ENCODE assay signal across 1 cellular context in the genomic region with DNA sequence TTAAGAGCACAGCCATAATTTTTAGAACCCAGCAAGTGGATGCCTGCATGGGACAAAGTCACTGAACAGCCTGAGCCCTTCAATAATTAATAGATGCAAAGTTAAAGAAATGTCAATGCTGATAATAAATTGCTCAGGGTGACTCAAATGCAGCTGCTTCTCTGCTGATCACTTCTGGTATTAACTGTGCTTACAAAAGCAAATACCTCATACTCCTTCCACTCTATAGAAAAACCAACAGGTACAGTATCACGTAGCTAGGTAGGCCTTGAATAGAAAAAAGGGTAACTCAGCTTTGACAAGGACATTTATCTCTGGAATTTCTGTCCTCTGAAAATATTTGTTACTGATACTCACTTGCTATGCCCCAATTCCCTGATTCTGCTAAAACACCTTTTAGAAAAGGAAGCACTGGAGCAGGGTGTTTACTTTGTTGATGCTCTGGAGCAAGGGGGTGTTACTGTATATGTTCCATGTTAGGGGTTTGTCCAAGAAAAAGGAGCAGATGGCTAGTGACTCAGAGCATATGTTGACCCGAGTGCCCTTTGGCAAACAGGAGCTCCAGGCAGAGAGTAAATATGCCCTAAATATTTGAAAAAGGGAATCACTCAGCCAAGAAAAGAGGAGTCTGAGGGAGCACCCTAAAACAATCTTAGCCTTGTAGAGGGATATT.
A peak's percentile ranks its signal among the peaks of the same experiment; 100 is the strongest.
TF ChIP-seq lines count a peak whose summit lies in the region.

No MANE protein-coding gene starts in this region.

TF ChIP-seq in HepG2, 621 proteins besides CTCF, POLR2A, EP300 and RAD21 (continued from another document and continues in another):
- TF ChIP-seq, protein P1, sequence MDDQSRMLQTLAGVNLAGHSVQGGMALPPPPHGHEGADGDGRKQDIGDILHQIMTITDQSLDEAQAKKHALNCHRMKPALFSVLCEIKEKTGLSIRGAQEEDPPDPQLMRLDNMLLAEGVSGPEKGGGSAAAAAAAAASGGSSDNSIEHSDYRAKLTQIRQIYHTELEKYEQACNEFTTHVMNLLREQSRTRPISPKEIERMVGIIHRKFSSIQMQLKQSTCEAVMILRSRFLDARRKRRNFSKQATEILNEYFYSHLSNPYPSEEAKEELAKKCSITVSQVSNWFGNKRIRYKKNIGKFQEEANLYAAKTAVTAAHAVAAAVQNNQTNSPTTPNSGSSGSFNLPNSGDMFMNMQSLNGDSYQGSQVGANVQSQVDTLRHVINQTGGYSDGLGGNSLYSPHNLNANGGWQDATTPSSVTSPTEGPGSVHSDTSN (CRISPR knock-in tag; IDR thresholded peaks at IDR 0.05; ENCODE audit: borderline replicate concordance): no peak
- TF ChIP-seq HOXA3 (CRISPR knock-in tag; IDR thresholded peaks at IDR 0.05): peak; percentile 10; the same call in 1 of the 2 replicates
- TF ChIP-seq, protein P2, sequence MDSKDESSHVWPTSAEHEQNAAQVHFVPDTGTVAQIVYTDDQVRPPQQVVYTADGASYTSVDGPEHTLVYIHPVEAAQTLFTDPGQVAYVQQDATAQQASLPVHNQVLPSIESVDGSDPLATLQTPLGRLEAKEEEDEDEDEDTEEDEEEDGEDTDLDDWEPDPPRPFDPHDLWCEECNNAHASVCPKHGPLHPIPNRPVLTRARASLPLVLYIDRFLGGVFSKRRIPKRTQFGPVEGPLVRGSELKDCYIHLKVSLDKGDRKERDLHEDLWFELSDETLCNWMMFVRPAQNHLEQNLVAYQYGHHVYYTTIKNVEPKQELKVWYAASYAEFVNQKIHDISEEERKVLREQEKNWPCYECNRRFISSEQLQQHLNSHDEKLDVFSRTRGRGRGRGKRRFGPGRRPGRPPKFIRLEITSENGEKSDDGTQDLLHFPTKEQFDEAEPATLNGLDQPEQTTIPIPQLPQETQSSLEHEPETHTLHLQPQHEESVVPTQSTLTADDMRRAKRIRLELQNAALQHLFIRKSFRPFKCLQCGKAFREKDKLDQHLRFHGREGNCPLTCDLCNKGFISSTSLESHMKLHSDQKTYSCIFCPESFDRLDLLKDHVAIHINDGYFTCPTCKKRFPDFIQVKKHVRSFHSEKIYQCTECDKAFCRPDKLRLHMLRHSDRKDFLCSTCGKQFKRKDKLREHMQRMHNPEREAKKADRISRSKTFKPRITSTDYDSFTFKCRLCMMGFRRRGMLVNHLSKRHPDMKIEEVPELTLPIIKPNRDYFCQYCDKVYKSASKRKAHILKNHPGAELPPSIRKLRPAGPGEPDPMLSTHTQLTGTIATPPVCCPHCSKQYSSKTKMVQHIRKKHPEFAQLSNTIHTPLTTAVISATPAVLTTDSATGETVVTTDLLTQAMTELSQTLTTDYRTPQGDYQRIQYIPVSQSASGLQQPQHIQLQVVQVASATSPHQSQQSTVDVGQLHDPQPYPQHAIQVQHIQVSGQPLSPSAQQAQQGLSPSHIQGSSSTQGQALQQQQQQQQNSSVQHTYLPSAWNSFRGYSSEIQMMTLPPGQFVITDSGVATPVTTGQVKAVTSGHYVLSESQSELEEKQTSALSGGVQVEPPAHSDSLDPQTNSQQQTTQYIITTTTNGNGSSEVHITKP (CRISPR knock-in tag; IDR thresholded peaks at IDR 0.05; ENCODE audit: low read depth): 0 out of 2 replicates have a peak, but pooled peaks have one; percentile 30
- peak; percentile 61; the same call in 1 of the 2 replicates for TF ChIP-seq MED1 (CRISPR knock-in tag; IDR thresholded peaks at IDR 0.05)
- no peak for TF ChIP-seq ZNF3 (CRISPR knock-in tag; IDR thresholded peaks at IDR 0.05)
- no peak for TF ChIP-seq WIZ (CRISPR knock-in tag; IDR thresholded peaks at IDR 0.05)
- peak; percentile 79; the same call in 1 of the 2 replicates for TF ChIP-seq NFIC (IDR thresholded peaks at IDR 0.05; ENCODE audit: low read length)
- TF ChIP-seq ZNF383 (CRISPR knock-in tag; IDR thresholded peaks at IDR 0.05; ENCODE audit: borderline replicate concordance): no peak
- peak; percentile 65; the same call in 1 of the 2 replicates for TF ChIP-seq DPF2 (CRISPR knock-in tag; IDR thresholded peaks at IDR 0.05; ENCODE audit: borderline replicate concordance, low read depth)
- no peak for TF ChIP-seq MYNN (CRISPR knock-in tag; IDR thresholded peaks at IDR 0.05; ENCODE audit: low read depth)
- peak; percentile 65; the same call in 1 of the 2 replicates for TF ChIP-seq ZMYM4 (CRISPR knock-in tag; IDR thresholded peaks at IDR 0.05)
- TF ChIP-seq, protein P3, sequence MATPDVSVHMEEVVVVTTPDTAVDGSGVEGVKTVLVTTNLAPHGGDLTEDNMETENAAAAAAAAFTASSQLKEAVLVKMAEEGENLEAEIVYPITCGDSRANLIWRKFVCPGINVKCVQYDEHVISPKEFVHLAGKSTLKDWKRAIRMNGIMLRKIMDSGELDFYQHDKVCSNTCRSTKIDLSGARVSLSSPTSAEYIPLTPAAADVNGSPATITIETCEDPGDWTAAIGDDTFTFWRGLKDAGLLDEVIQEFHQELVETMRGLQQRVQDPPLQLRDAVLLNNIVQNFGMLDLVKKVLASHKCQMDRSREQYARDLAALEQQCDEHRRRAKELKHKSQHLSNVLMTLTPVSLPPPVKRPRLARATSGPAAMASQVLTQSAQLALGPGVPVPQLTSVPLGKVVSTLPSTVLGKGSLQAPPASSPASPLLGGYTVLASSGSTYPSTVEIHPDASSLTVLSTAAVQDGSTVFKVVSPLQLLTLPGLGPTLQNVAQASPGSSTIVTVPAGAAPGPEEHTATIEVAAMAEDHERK (CRISPR knock-in tag; IDR thresholded peaks at IDR 0.05; ENCODE audit: low read depth): no peak
- TF ChIP-seq, protein P4, sequence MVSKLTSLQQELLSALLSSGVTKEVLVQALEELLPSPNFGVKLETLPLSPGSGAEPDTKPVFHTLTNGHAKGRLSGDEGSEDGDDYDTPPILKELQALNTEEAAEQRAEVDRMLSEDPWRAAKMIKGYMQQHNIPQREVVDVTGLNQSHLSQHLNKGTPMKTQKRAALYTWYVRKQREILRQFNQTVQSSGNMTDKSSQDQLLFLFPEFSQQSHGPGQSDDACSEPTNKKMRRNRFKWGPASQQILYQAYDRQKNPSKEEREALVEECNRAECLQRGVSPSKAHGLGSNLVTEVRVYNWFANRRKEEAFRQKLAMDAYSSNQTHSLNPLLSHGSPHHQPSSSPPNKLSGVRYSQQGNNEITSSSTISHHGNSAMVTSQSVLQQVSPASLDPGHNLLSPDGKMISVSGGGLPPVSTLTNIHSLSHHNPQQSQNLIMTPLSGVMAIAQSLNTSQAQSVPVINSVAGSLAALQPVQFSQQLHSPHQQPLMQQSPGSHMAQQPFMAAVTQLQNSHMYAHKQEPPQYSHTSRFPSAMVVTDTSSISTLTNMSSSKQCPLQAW (CRISPR knock-in tag; IDR thresholded peaks at IDR 0.05): 0 out of 2 replicates have a peak, but pooled peaks have one; percentile 52
- TF ChIP-seq, protein P5, sequence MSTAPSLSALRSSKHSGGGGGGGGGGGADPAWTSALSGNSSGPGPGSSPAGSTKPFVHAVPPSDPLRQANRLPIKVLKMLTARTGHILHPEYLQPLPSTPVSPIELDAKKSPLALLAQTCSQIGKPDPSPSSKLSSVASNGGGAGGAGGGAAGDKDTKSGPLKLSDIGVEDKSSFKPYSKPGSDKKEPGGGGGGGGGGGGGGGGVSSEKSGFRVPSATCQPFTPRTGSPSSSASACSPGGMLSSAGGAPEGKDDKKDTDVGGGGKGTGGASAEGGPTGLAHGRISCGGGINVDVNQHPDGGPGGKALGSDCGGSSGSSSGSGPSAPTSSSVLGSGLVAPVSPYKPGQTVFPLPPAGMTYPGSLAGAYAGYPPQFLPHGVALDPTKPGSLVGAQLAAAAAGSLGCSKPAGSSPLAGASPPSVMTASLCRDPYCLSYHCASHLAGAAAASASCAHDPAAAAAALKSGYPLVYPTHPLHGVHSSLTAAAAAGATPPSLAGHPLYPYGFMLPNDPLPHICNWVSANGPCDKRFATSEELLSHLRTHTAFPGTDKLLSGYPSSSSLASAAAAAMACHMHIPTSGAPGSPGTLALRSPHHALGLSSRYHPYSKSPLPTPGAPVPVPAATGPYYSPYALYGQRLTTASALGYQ (CRISPR knock-in tag; IDR thresholded peaks at IDR 0.05): peak; percentile 44; the same call in 1 of the 2 replicates
- peak; percentile 18; the same call in 1 of the 2 replicates for TF ChIP-seq RXRA (CRISPR knock-in tag; IDR thresholded peaks at IDR 0.05)
- peak; percentile 71; the same call in 1 of the 2 replicates for TF ChIP-seq ZNF878 (CRISPR knock-in tag; IDR thresholded peaks at IDR 0.05)
- TF ChIP-seq, protein P6, sequence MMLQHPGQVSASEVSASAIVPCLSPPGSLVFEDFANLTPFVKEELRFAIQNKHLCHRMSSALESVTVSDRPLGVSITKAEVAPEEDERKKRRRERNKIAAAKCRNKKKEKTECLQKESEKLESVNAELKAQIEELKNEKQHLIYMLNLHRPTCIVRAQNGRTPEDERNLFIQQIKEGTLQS (CRISPR knock-in tag; IDR thresholded peaks at IDR 0.05): peak; percentile 73
- TF ChIP-seq ZNF263 (CRISPR knock-in tag; IDR thresholded peaks at IDR 0.05): peak; percentile 98
- peak; percentile 74 for TF ChIP-seq PPARG (CRISPR knock-in tag; conservative IDR thresholded peaks at IDR 0.05)
- TF ChIP-seq, protein P7, sequence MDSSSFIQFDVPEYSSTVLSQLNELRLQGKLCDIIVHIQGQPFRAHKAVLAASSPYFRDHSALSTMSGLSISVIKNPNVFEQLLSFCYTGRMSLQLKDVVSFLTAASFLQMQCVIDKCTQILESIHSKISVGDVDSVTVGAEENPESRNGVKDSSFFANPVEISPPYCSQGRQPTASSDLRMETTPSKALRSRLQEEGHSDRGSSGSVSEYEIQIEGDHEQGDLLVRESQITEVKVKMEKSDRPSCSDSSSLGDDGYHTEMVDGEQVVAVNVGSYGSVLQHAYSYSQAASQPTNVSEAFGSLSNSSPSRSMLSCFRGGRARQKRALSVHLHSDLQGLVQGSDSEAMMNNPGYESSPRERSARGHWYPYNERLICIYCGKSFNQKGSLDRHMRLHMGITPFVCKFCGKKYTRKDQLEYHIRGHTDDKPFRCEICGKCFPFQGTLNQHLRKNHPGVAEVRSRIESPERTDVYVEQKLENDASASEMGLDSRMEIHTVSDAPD (CRISPR knock-in tag; IDR thresholded peaks at IDR 0.05): no peak
- TF ChIP-seq, protein P8, sequence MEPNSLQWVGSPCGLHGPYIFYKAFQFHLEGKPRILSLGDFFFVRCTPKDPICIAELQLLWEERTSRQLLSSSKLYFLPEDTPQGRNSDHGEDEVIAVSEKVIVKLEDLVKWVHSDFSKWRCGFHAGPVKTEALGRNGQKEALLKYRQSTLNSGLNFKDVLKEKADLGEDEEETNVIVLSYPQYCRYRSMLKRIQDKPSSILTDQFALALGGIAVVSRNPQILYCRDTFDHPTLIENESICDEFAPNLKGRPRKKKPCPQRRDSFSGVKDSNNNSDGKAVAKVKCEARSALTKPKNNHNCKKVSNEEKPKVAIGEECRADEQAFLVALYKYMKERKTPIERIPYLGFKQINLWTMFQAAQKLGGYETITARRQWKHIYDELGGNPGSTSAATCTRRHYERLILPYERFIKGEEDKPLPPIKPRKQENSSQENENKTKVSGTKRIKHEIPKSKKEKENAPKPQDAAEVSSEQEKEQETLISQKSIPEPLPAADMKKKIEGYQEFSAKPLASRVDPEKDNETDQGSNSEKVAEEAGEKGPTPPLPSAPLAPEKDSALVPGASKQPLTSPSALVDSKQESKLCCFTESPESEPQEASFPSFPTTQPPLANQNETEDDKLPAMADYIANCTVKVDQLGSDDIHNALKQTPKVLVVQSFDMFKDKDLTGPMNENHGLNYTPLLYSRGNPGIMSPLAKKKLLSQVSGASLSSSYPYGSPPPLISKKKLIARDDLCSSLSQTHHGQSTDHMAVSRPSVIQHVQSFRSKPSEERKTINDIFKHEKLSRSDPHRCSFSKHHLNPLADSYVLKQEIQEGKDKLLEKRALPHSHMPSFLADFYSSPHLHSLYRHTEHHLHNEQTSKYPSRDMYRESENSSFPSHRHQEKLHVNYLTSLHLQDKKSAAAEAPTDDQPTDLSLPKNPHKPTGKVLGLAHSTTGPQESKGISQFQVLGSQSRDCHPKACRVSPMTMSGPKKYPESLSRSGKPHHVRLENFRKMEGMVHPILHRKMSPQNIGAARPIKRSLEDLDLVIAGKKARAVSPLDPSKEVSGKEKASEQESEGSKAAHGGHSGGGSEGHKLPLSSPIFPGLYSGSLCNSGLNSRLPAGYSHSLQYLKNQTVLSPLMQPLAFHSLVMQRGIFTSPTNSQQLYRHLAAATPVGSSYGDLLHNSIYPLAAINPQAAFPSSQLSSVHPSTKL (CRISPR knock-in tag; IDR thresholded peaks at IDR 0.05): peak; percentile 97
- TF ChIP-seq NFKBIZ (CRISPR knock-in tag; IDR thresholded peaks at IDR 0.05): no peak
- peak; percentile 95 for TF ChIP-seq GATAD2A (CRISPR knock-in tag; IDR thresholded peaks at IDR 0.05)
- no peak for TF ChIP-seq ZNF615 (CRISPR knock-in tag; IDR thresholded peaks at IDR 0.05; ENCODE audit: borderline replicate concordance)
- TF ChIP-seq, protein P9, sequence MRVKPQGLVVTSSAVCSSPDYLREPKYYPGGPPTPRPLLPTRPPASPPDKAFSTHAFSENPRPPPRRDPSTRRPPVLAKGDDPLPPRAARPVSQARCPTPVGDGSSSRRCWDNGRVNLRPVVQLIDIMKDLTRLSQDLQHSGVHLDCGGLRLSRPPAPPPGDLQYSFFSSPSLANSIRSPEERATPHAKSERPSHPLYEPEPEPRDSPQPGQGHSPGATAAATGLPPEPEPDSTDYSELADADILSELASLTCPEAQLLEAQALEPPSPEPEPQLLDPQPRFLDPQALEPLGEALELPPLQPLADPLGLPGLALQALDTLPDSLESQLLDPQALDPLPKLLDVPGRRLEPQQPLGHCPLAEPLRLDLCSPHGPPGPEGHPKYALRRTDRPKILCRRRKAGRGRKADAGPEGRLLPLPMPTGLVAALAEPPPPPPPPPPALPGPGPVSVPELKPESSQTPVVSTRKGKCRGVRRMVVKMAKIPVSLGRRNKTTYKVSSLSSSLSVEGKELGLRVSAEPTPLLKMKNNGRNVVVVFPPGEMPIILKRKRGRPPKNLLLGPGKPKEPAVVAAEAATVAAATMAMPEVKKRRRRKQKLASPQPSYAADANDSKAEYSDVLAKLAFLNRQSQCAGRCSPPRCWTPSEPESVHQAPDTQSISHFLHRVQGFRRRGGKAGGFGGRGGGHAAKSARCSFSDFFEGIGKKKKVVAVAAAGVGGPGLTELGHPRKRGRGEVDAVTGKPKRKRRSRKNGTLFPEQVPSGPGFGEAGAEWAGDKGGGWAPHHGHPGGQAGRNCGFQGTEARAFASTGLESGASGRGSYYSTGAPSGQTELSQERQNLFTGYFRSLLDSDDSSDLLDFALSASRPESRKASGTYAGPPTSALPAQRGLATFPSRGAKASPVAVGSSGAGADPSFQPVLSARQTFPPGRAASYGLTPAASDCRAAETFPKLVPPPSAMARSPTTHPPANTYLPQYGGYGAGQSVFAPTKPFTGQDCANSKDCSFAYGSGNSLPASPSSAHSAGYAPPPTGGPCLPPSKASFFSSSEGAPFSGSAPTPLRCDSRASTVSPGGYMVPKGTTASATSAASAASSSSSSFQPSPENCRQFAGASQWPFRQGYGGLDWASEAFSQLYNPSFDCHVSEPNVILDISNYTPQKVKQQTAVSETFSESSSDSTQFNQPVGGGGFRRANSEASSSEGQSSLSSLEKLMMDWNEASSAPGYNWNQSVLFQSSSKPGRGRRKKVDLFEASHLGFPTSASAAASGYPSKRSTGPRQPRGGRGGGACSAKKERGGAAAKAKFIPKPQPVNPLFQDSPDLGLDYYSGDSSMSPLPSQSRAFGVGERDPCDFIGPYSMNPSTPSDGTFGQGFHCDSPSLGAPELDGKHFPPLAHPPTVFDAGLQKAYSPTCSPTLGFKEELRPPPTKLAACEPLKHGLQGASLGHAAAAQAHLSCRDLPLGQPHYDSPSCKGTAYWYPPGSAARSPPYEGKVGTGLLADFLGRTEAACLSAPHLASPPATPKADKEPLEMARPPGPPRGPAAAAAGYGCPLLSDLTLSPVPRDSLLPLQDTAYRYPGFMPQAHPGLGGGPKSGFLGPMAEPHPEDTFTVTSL (CRISPR knock-in tag; IDR thresholded peaks at IDR 0.05; ENCODE audit: borderline replicate concordance): peak; percentile 97; the same call in 1 of the 2 replicates
